18 cellular contexts compared by ENCODE assay signal in genomic region chr1:174872615-174873058, GRCh38.
DNase-seq lines count a peak whose midpoint lies in the region; ATAC-seq, FAIRE-seq and TF ChIP-seq lines count a peak whose summit lies in the region.
"Had no signal": no experiment of that assay in that cellular context is flagged by ENCODE, and none has a peak within 500 bp of the region (broad histone marks: within the 10 kb centered on the region; RNA-seq: fewer than 3 reads in every experiment).

No MANE protein-coding gene starts in this region.

- H3K36me3 Mint-ChIP-seq in memory B cell, result peaks cover 6% of the 10 kb centered on the region

- no peaks in the 10 kb centered on the region for H3K9me3 ChIP-seq in GM23248 (ENCODE audit: low read depth)
- no peaks in the 10 kb centered on the region for H3K9me3 ChIP-seq in OCI-LY1 (ENCODE audit: low read length)
- H3K9me3 ChIP-seq in tibial nerve, result no peaks in the 10 kb centered on the region
- H3K9me3 ChIP-seq: gastroesophageal sphincter, HAP-1 had no signal

- H3K9ac ChIP-seq in GM23248 (no peak overlapping the region), OCI-LY1 (ENCODE audit: low read length) (peak overlapping the region; percentile 11; the same call in 1 of the 2 replicates)

- no peaks in the 10 kb centered on the region for H3K79me2 ChIP-seq in GM23248 (ENCODE audit: insufficient read depth)
- peaks cover 21% of the 10 kb centered on the region for H3K79me2 ChIP-seq in OCI-LY1 (ENCODE audit: insufficient read depth, low read length)

- H3K9me2 ChIP-seq in GM23248 (ENCODE audit: insufficient read depth), result no peaks in the 10 kb centered on the region
- no peaks in the 10 kb centered on the region for H3K9me2 ChIP-seq in OCI-LY1 (ENCODE audit: low read depth, low read length)

- H4K20me1 ChIP-seq in GM23248 (ENCODE audit: insufficient read depth) (no peaks in the 10 kb centered on the region), OCI-LY1 (ENCODE audit: insufficient read depth, low read length) (no peaks in the 10 kb centered on the region)

- H3K9me3 Mint-ChIP-seq in memory B cell, result peaks cover 1% of the 10 kb centered on the region
- H3K9me3 Mint-ChIP-seq: activated T-helper 17 cell treated with anti-CD3 and anti-CD28 coated beads, Interleukin-2, amount 50 U/mL, for 72 hours had no signal

- WGBS in GM23248 (ENCODE audit: low coverage in 1 of 2, low lambda C conversion rate in 2 of 2, missing lambda C conversion rate in 2 of 2), 2 experiments, result 92 to 100% methylated on average over 2 of the region's 2 CpGs
- WGBS in tibial nerve, 2 donors, result 91 to 96% methylated on average over 2 of the region's 2 CpGs

- TF ChIP-seq CTCF in OCI-LY1 (IDR thresholded peaks at IDR 0.05; ENCODE audit: low read length) (no peak), bronchial epithelial cell (IDR thresholded peaks at IDR 0.05; ENCODE audit: insufficient read depth, low read length, severe bottlenecking) (no peak), tibial nerve (IDR thresholded peaks at IDR 0.05) (no peak)

- peak overlapping the region; percentile 69 for H3K27ac Mint-ChIP-seq in memory B cell
- H3K27ac Mint-ChIP-seq: activated T-helper 17 cell treated with anti-CD3 and anti-CD28 coated beads, Interleukin-2, amount 50 U/mL, for 72 hours; T-helper 1 cell treated with Interleukin-12 subunit alpha and Interleukin-12 subunit beta and Interleukin-4 antibody, amounts not matched to agents 30 μg/mL and 1 μg/mL, for 36 hours had no signal

- H3K4me3 Mint-ChIP-seq in memory B cell, result no peak overlapping the region
- H3K4me3 Mint-ChIP-seq: activated T-helper 17 cell treated with anti-CD3 and anti-CD28 coated beads, Interleukin-2, amount 50 U/mL, for 72 hours; T-helper 1 cell treated with Interleukin-12 subunit alpha and Interleukin-12 subunit beta and Interleukin-4 antibody, amounts not matched to agents 30 μg/mL and 1 μg/mL, for 36 hours had no signal

- H3F3A ChIP-seq in GM23248 (ENCODE audit: insufficient read depth) (no peaks in the 10 kb centered on the region), OCI-LY1 (ENCODE audit: insufficient read depth, low read length) (peaks cover 9% of the 10 kb centered on the region)

- H3K27me3 Mint-ChIP-seq in memory B cell, result no peaks in the 10 kb centered on the region
- H3K27me3 Mint-ChIP-seq: activated T-helper 17 cell treated with anti-CD3 and anti-CD28 coated beads, Interleukin-2, amount 50 U/mL, for 72 hours had no signal

- H3K4me1 ChIP-seq in GM23248 (ENCODE audit: insufficient read depth), result no peaks in the 10 kb centered on the region
- peaks cover 84% of the 10 kb centered on the region for H3K4me1 ChIP-seq in OCI-LY1 (ENCODE audit: insufficient read depth, low read length, severe bottlenecking)
- peaks cover 0 to 20% (median 0%) of the 10 kb centered on the region in 4 donors for H3K4me1 ChIP-seq in tibial nerve

- TF ChIP-seq POLR2A in tibial nerve (IDR thresholded peaks at IDR 0.05), result no peak

- peak; percentile 47 for ATAC-seq in memory B cell (ENCODE audit: low read depth)
- no peak for ATAC-seq in GM21786 (IDR thresholded peaks at IDR 0.05; ENCODE audit: unreplicated experiment)
- ATAC-seq: gastroesophageal sphincter had no signal

- peak; percentile 22 for DNase-seq in GM23248
- DNase-seq in bronchial epithelial cell (ENCODE audit: low read depth), result peak; percentile 62
- DNase-seq in memory B cell (ENCODE audit: low spot score in 2 of 2), result no peak
- no peak for DNase-seq in tibial nerve (ENCODE audit: low spot score in 2 of 2)
- DNase-seq in activated gamma-delta T cell (lab: John Stamatoyannopoulos, UW), result no peak
- DNase-seq in iPS-NIHi7 (ENCODE audit: extremely low spot score), result no peak
- DNase-seq: activated CD4-positive, alpha-beta T cell treated with anti-CD3 and anti-CD28 coated beads, Interleukin-2, amount 50 U/mL, for 1 hour; AML-193; aorta; NCI-H187 treated with DMSO at 0.1 percent for 48 hours; stimulated activated CD4-positive, alpha-beta T cell treated with anti-CD3 and anti-CD28 coated beads, Interleukin-12 subunit alpha, Interleukin-12 subunit beta, amount 100 ng/mL, for 4 hours; substantia nigra had no signal

- no peak overlapping the region for H2AFZ ChIP-seq in GM23248
- H2AFZ ChIP-seq in OCI-LY1 (ENCODE audit: low read length), result no peak overlapping the region

- H3K27ac ChIP-seq in GM23248 (no peak overlapping the region), OCI-LY1 (ENCODE audit: low read depth, low read length, poor library complexity, severe bottlenecking) (peak overlapping the region; percentile 97), tibial nerve (no peak overlapping the region)
- H3K27ac ChIP-seq: gastroesophageal sphincter had no signal

- in situ Hi-C loops in GM23248 (cut with MboI), result no loop called here

- no peak overlapping the region for H3K4me2 ChIP-seq in GM23248 (ENCODE audit: unreplicated experiment)
- peak overlapping the region; percentile 35; the same call in 1 of the 2 replicates for H3K4me2 ChIP-seq in OCI-LY1 (ENCODE audit: low read length)

- peaks cover 28% of the 10 kb centered on the region for H3K4me1 Mint-ChIP-seq in memory B cell

- no peak for FAIRE-seq in bronchial epithelial cell (lab: Jason Lieb, UNC)

- no peak for TF ChIP-seq EP300 in tibial nerve (IDR thresholded peaks at IDR 0.05)

- H3K27me3 ChIP-seq in GM23248 (replicated peaks; ENCODE audit: insufficient read depth), result no peaks in the 10 kb centered on the region
- no peaks in the 10 kb centered on the region for H3K27me3 ChIP-seq in OCI-LY1 (ENCODE audit: insufficient read depth, low read length)
- no peaks in the 10 kb centered on the region for H3K27me3 ChIP-seq in bronchial epithelial cell (ENCODE audit: control insufficient read depth, insufficient read depth, low read length)
- no peaks in the 10 kb centered on the region for H3K27me3 ChIP-seq in tibial nerve
- H3K27me3 ChIP-seq: gastroesophageal sphincter had no signal

- H3K36me3 ChIP-seq in GM23248 (ENCODE audit: low read depth), result no peaks in the 10 kb centered on the region
- peaks cover 10% of the 10 kb centered on the region; the same call in 1 of the 2 replicates for H3K36me3 ChIP-seq in OCI-LY1 (ENCODE audit: insufficient read depth, low read length)
- no peaks in the 10 kb centered on the region for H3K36me3 ChIP-seq in bronchial epithelial cell (ENCODE audit: control insufficient read depth, insufficient read depth, low read length)
- no peaks in the 10 kb centered on the region for H3K36me3 ChIP-seq in tibial nerve
- H3K36me3 ChIP-seq: gastroesophageal sphincter, HAP-1 had no signal

- no peak overlapping the region for H3K4me3 ChIP-seq in GM23248
- no peak overlapping the region for H3K4me3 ChIP-seq in OCI-LY1 (ENCODE audit: low read depth, low read length, poor library complexity, severe bottlenecking)
- no peak overlapping the region for H3K4me3 ChIP-seq in bronchial epithelial cell (ENCODE audit: low read depth, low read length)
- no peak overlapping the region for H3K4me3 ChIP-seq in tibial nerve
- H3K4me3 ChIP-seq: gastroesophageal sphincter, HAP-1 had no signal

Comparison
In these comparisons a context has a peak if more than half of its experiments do, and no peak if none do; other contexts are left out.
1. DNase-seq: peak in GM23248 (single experiment) and bronchial epithelial cell (single experiment); none in memory B cell (0 of 2), tibial nerve (0 of 2), activated gamma-delta T cell (single experiment) and iPS-NIHi7 (single experiment).